Comparison of ENCODE assay signal across 8 cellular contexts in genomic region chr17:17041571-17042380, GRCh38. TPM values are rescaled to one million over a fixed set of nuclear protein-coding genes. Genes with fewer than 3 reads are reported as not detected.
DNase-seq lines count a peak whose midpoint lies in the region; ATAC-seq and TF ChIP-seq lines count a peak whose summit lies in the region.

No MANE protein-coding gene starts in this region.

- POLR2A ChIA-PET in PC-3 (lab: Charles Lee; ENCODE audit: unreplicated experiment), result interaction anchor here (0.5 to 1.3 kb wide), 3 partner anchors 12 to 1144 kb away, joined by 4 to 9 read pairs (median 5); no protein-coding TSS in a partner anchor

- TF ChIP-seq POLR2A in esophagus muscularis mucosa (IDR thresholded peaks at IDR 0.05; ENCODE audit: low read depth), result no peak

- no peaks in the 10 kb centered on the region for H3K27me3 Mint-ChIP-seq in activated T-cell treated with anti-CD3 and anti-CD28 coated beads, Interleukin-2, amount 50 U/mL, for 4 hours (ENCODE audit: low read depth)

- H2AFZ ChIP-seq in PC-3 (ENCODE audit: low read length), result peak overlapping the region; percentile 79

- peaks cover 42% of the 10 kb centered on the region for H3K4me1 Mint-ChIP-seq in activated T-cell treated with anti-CD3 and anti-CD28 coated beads, Interleukin-2, amount 50 U/mL, for 4 hours (ENCODE audit: low read depth)

- H3K4me1 ChIP-seq in PC-3 (ENCODE audit: insufficient read depth, low read length) (peaks cover 37% of the 10 kb centered on the region), esophagus muscularis mucosa (peaks cover 36 to 50% (median 45%) of the 10 kb centered on the region in 4 donors), muscle layer of duodenum (ENCODE audit: control insufficient read depth in 1 of 2, insufficient read depth in 2 of 2, low read length in 2 of 2) (peaks cover 27 to 37% of the 10 kb centered on the region in 2 donors)

- H4K20me1 ChIP-seq in PC-3 (ENCODE audit: low read length), result peaks cover 39% of the 10 kb centered on the region

- H3K79me2 ChIP-seq in PC-3 (ENCODE audit: low read length), result peaks cover 67% of the 10 kb centered on the region

- peaks cover 37% of the 10 kb centered on the region for H3K36me3 ChIP-seq in PC-3 (ENCODE audit: low read depth, low read length)
- H3K36me3 ChIP-seq in esophagus muscularis mucosa, result no peaks in the 10 kb centered on the region
- H3K36me3 ChIP-seq in muscle layer of duodenum (ENCODE audit: control insufficient read depth in 1 of 2, insufficient read depth in 2 of 2, low read length in 2 of 2), result no peaks in the 10 kb centered on the region

- no peak for TF ChIP-seq EP300 in esophagus muscularis mucosa (IDR thresholded peaks at IDR 0.05)

- H3K4me3 ChIP-seq in PC-3 (ENCODE audit: low read length), result peak overlapping the region; percentile 79
- peak overlapping the region; percentile 59 to 85 (median 75) for H3K4me3 ChIP-seq in esophagus muscularis mucosa
- H3K4me3 ChIP-seq in muscle layer of duodenum (ENCODE audit: low read depth in 1 of 2, low read length in 2 of 2), result peak overlapping the region; percentile 66 to 69

- intact Hi-C loops in PC-3 (cut with micrococcal nuclease), result no loop called here
- intact Hi-C loops in esophagus muscularis mucosa (cut with DNase I), result loop anchor here (5.0 kb wide), 1 partner anchor 196 kb away; the partner anchor contains the start of gene FLCN

- CTCF ChIA-PET in PC-3 (lab: Charles Lee), result interaction anchor here (0.7 kb wide), 1 partner anchor 599 kb away, joined by 5 read pairs; no protein-coding TSS in a partner anchor

- DNase-seq in DMS53 (lab: John Stamatoyannopoulos, UW), result peak; percentile 97
- peak; percentile 97 for DNase-seq in KBM-7
- peak; percentile 99 for DNase-seq in PC-3
- peak; percentile 94 for DNase-seq in activated T-cell treated with anti-CD3 and anti-CD28 coated beads, Interleukin-2, amount 50 U/mL, for 4 hours
- peak; percentile 99 for DNase-seq in esophagus muscularis mucosa (ENCODE audit: extremely low spot score)
- peak; percentile 92 to 93 for DNase-seq in stimulated activated CD8-positive, alpha-beta memory T cell treated with anti-CD3 and anti-CD28 coated beads, Interleukin-7, amount 100 ng/mL, for 1 hour (ENCODE audit: low read depth in 2 of 2)

- H3K9ac ChIP-seq in PC-3 (ENCODE audit: low read length), result peak overlapping the region; percentile 83

- TF ChIP-seq CTCF in PC-3 (conservative IDR thresholded peaks at IDR 0.05; ENCODE audit: low read depth, low read length) (no peak), esophagus muscularis mucosa (IDR thresholded peaks at IDR 0.05) (no peak)

- no peaks in the 10 kb centered on the region for H3K36me3 Mint-ChIP-seq in activated T-cell treated with anti-CD3 and anti-CD28 coated beads, Interleukin-2, amount 50 U/mL, for 4 hours (ENCODE audit: insufficient read depth)

- H3K27me3 ChIP-seq in PC-3 (ENCODE audit: low read length), result no peaks in the 10 kb centered on the region
- no peaks in the 10 kb centered on the region for H3K27me3 ChIP-seq in esophagus muscularis mucosa
- no peaks in the 10 kb centered on the region for H3K27me3 ChIP-seq in muscle layer of duodenum (ENCODE audit: low read depth, low read length)

- H3F3A ChIP-seq in PC-3 (ENCODE audit: low read length, unreplicated experiment), result peaks cover 15% of the 10 kb centered on the region

- H3K9me3 ChIP-seq in PC-3 (ENCODE audit: low read length) (no peaks in the 10 kb centered on the region), esophagus muscularis mucosa (no peaks in the 10 kb centered on the region), muscle layer of duodenum (ENCODE audit: control insufficient read depth in 1 of 2, low read length in 2 of 2) (no peaks in the 10 kb centered on the region)

- peak overlapping the region; percentile 85 for H3K27ac ChIP-seq in PC-3 (ENCODE audit: low read length)
- peak overlapping the region; percentile 76 to 80 (median 79) for H3K27ac ChIP-seq in esophagus muscularis mucosa (replicated peaks in 1 of 4)
- H3K27ac ChIP-seq in muscle layer of duodenum (ENCODE audit: low read length), result peak overlapping the region; percentile 40

- H3K9me2 ChIP-seq in PC-3 (replicated peaks; ENCODE audit: low read length), result no peaks in the 10 kb centered on the region

- 18% methylated on average over 12 of the region's 44 CpGs for WGBS in esophagus muscularis mucosa

- peak overlapping the region; percentile 73 for H3K4me3 Mint-ChIP-seq in activated T-cell treated with anti-CD3 and anti-CD28 coated beads, Interleukin-2, amount 50 U/mL, for 4 hours

- in situ Hi-C loops in KBM-7 (cut with MboI; ENCODE audit: low pct_unique_long_range_greater_than_20kb, low sequenced_read_pairs), result no loop called here

- peak overlapping the region; percentile 96 for H3K4me2 ChIP-seq in PC-3 (ENCODE audit: low read length)

- TSS peak; percentile 24 for BruUV-seq in PC-3 (replicated peaks; lab: Mats Ljungman, UMichigan)

- ATAC-seq in GM21737 (IDR thresholded peaks at IDR 0.05; ENCODE audit: unreplicated experiment), result peak; percentile 94
- ATAC-seq in PC-3, result peak; percentile 79
- peak; percentile 98 to 99 for ATAC-seq in activated T-cell treated with anti-CD3 and anti-CD28 coated beads, Interleukin-2, amount 50 U/mL, for 4 hours

- no peaks in the 10 kb centered on the region for H3K9me3 Mint-ChIP-seq in activated T-cell treated with anti-CD3 and anti-CD28 coated beads, Interleukin-2, amount 50 U/mL, for 4 hours

RNA-seq across cellular contexts. Expression of gene MPRIP, which starts 0.5 kb away (rescaled TPM):
- total RNA-seq in PC-3 (2014; rRNA removed) (1,274 and 1,459 TPM in 2 replicates), esophagus muscularis mucosa (100 to 1,000 TPM; 108 to 194 (median 129) TPM)
- total RNA-seq in activated T-cell treated with anti-CD3 and anti-CD28 coated beads, Interleukin-2, amount 50 U/mL, for 4 hours, result 100 to 1,000 TPM; 121 to 132 (median 132) TPM

Comparison
In these comparisons a context has a peak if more than half of its experiments do, and no peak if none do; other contexts are left out.
1. Peak in every context shown above with its lines: DNase-seq, ATAC-seq, H3K4me3 ChIP-seq and H3K27ac ChIP-seq.